In the genomic region with DNA sequence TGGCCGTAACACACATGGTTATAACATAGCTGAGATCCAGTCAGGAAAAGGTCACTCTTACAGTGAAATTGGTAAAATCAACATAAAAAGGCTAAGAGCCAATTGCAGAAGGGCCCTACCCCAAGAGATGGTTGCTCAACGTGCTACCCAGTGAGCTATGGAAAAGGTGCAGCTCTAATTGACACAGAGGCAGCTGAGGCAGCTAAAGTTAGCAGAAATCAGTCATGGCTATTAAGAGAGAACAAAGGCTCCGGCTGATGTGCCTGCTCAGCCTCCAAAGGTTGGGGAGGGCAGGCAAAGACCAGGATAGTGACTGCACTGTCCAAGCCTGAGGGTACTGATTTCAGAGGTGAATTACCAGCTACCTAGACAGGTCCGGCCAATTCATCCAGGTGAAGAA, we compare ENCODE assay signal across 19 cellular contexts.
"Had no signal": no experiment of that assay in that cellular context is flagged by ENCODE, and none has a peak within 500 bp of the region (broad histone marks: within the 10 kb centered on the region; RNA-seq: fewer than 3 reads in every experiment).

No MANE protein-coding gene starts in this region.

- H3K9me3 ChIP-seq: esophagus squamous epithelium, heart right ventricle, left ventricle myocardium inferior, ovary, thoracic aorta had no signal

- H3K27me3 ChIP-seq: esophagus squamous epithelium, heart right ventricle, ovary had no signal

- ATAC-seq: activated CD4-positive, CD25-positive, alpha-beta regulatory T cell treated with anti-CD3 and anti-CD28 coated beads, Interleukin-2, amount 50 U/mL, for 24 hours; activated CD8-positive, alpha-beta T cell treated with anti-CD3 and anti-CD28 coated beads, Interleukin-2, amount 10 ng/mL, durations not matched to agents 7 days and 5 days; activated naive CD8-positive, alpha-beta T cell treated with anti-CD3 and anti-CD28 coated beads, Interleukin-2, amount 50 U/mL, for 24 hours; heart right ventricle; sciatic nerve; stimulated activated memory B cell treated with anti-CD40 and anti-IgM and Interleukin-4, amounts not matched to agents 10 μg/mL and 1 μg/mL and 100 μg/mL, for 72 hours had no signal

- H3K27me3 Mint-ChIP-seq: activated CD4-positive, alpha-beta T cell treated with anti-CD3 and anti-CD28 coated beads, Interleukin-2, amount 10 ng/mL, durations not matched to agents 7 days and 5 days; activated naive CD8-positive, alpha-beta T cell treated with anti-CD3 and anti-CD28 coated beads, Interleukin-2, amount 50 U/mL, for 24 hours; activated T-cell treated with anti-CD3 and anti-CD28 coated beads, Interleukin-2, amount 50 U/mL, for 24 hours; memory B cell; naive B cell; stimulated activated memory B cell treated with anti-CD40 and anti-IgM and Interleukin-4, amounts not matched to agents 10 μg/mL and 1 μg/mL and 100 μg/mL, for 72 hours had no signal

- DNase-seq: activated CD4-positive, alpha-beta T cell treated with anti-CD3 and anti-CD28 coated beads, Interleukin-2, amount 10 ng/mL, durations not matched to agents 7 days and 5 days; activated CD8-positive, alpha-beta T cell treated with anti-CD3 and anti-CD28 coated beads, Interleukin-2, amount 10 ng/mL, durations not matched to agents 7 days and 5 days; activated naive CD4-positive, alpha-beta T cell treated with anti-CD3 and anti-CD28 coated beads for 36 hours; activated naive CD8-positive, alpha-beta T cell treated with anti-CD3 and anti-CD28 coated beads, Interleukin-2, amount 50 U/mL, for 24 hours; activated T-cell treated with anti-CD3 and anti-CD28 coated beads, Interleukin-2, amount 50 U/mL, for 24 hours; anterior cingulate cortex; esophagus squamous epithelium; heart right ventricle; left ventricle myocardium inferior; naive B cell; ovary; stimulated activated CD4-positive, alpha-beta T cell treated with anti-CD3 and anti-CD28 coated beads, Interleukin-4, amount 100 ng/mL, for 24 hours had no signal

- H3K4me1 ChIP-seq: esophagus squamous epithelium, heart right ventricle, left ventricle myocardium inferior had no signal

- H3K9me3 Mint-ChIP-seq: activated naive CD8-positive, alpha-beta T cell treated with anti-CD3 and anti-CD28 coated beads, Interleukin-2, amount 50 U/mL, for 24 hours; memory B cell; naive B cell; neural crest cell; stimulated activated memory B cell treated with anti-CD40 and anti-IgM and Interleukin-4, amounts not matched to agents 10 μg/mL and 1 μg/mL and 100 μg/mL, for 72 hours had no signal

- H3K27ac ChIP-seq: coronary artery, esophagus squamous epithelium, heart right ventricle, left ventricle myocardium inferior, ovary, thoracic aorta had no signal

- H3K36me3 ChIP-seq: ovary had no signal

- H3K4me3 ChIP-seq: coronary artery, esophagus squamous epithelium, heart right ventricle, left ventricle myocardium inferior, ovary, thoracic aorta had no signal

- H3K4me1 Mint-ChIP-seq: memory B cell, neural crest cell had no signal

- H3K4me3 Mint-ChIP-seq: activated CD4-positive, alpha-beta T cell treated with anti-CD3 and anti-CD28 coated beads, Interleukin-2, amount 10 ng/mL, durations not matched to agents 7 days and 5 days; activated CD8-positive, alpha-beta T cell treated with anti-CD3 and anti-CD28 coated beads, Interleukin-2, amount 10 ng/mL, durations not matched to agents 7 days and 5 days; activated naive CD4-positive, alpha-beta T cell treated with anti-CD3 and anti-CD28 coated beads for 36 hours; activated naive CD8-positive, alpha-beta T cell treated with anti-CD3 and anti-CD28 coated beads, Interleukin-2, amount 50 U/mL, for 24 hours; activated T-cell treated with anti-CD3 and anti-CD28 coated beads, Interleukin-2, amount 50 U/mL, for 24 hours; memory B cell; naive B cell; neural crest cell; stimulated activated memory B cell treated with anti-CD40 and anti-IgM and Interleukin-4, amounts not matched to agents 10 μg/mL and 1 μg/mL and 100 μg/mL, for 72 hours had no signal

- H3K27ac Mint-ChIP-seq: activated CD4-positive, alpha-beta T cell treated with anti-CD3 and anti-CD28 coated beads, Interleukin-2, amount 10 ng/mL, durations not matched to agents 7 days and 5 days; activated CD8-positive, alpha-beta T cell treated with anti-CD3 and anti-CD28 coated beads, Interleukin-2, amount 10 ng/mL, durations not matched to agents 7 days and 5 days; activated naive CD4-positive, alpha-beta T cell treated with anti-CD3 and anti-CD28 coated beads for 36 hours; activated naive CD8-positive, alpha-beta T cell treated with anti-CD3 and anti-CD28 coated beads, Interleukin-2, amount 50 U/mL, for 24 hours; memory B cell; naive B cell; stimulated activated memory B cell treated with anti-CD40 and anti-IgM and Interleukin-4, amounts not matched to agents 10 μg/mL and 1 μg/mL and 100 μg/mL, for 72 hours had no signal
